Comparison of ENCODE assay signal across 8 cellular contexts in the genomic region with DNA sequence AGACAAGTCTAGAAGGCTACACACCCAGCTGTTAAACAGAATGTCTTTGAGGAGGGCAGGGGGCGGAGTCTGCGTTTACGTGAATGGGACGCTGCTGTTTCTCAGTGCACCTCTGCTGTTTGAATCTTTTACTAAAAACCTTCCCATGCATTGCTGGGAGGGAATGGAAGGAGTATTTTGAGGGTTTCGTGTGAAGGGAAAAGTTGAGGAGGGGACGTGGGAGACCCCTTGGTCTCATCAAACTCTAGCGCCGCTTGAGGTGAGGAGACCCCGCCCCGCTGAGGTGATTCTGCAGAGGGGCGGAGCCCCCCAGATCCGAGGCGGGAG. TPM values are rescaled to one million over a fixed set of nuclear protein-coding genes. Genes with fewer than 3 reads are reported as not detected.
DNase-seq lines count a peak whose midpoint lies in the region; ATAC-seq and TF ChIP-seq lines count a peak whose summit lies in the region.

No MANE protein-coding gene starts in this region.

- no peaks in the 10 kb centered on the region for H3K9me3 ChIP-seq in mesenchymal stem cell (ENCODE audit: control insufficient read depth, low read length)
- H3K9me3 ChIP-seq in vagina, result no peaks in the 10 kb centered on the region

- H4K91ac ChIP-seq in mesenchymal stem cell (ENCODE audit: low read length), result peak overlapping the region; percentile 47

- peak overlapping the region in 1 of 2 experiments; percentile 48 for H2BK12ac ChIP-seq in mesenchymal stem cell (ENCODE audit: low read length in 2 of 2)

- peak; percentile 74 for ATAC-seq in GM18907 (IDR thresholded peaks at IDR 0.05; ENCODE audit: unreplicated experiment)
- ATAC-seq in HG03095 (IDR thresholded peaks at IDR 0.05; ENCODE audit: unreplicated experiment), result peak; percentile 54
- ATAC-seq in central memory CD8-positive, alpha-beta T cell (replicated peaks; ENCODE audit: extremely low read depth, poor library complexity, severe bottlenecking), result peak; percentile 66

- peak overlapping the region; percentile 74 for H2AFZ ChIP-seq in mesenchymal stem cell (ENCODE audit: low read depth, low read length)

- H3K27me3 Mint-ChIP-seq in central memory CD8-positive, alpha-beta T cell, result no peaks in the 10 kb centered on the region

- no peak overlapping the region for H2BK5ac ChIP-seq in mesenchymal stem cell (ENCODE audit: low read depth, low read length, poor library complexity, severe bottlenecking)

- peak overlapping the region; percentile 75 for H3K4me3 ChIP-seq in AG10803 (ENCODE audit: low read length)
- H3K4me3 ChIP-seq in mesenchymal stem cell (ENCODE audit: insufficient read depth in 1 of 2, low read depth in 1 of 2, low read length in 2 of 2), result peak overlapping the region in 1 of 2 experiments; percentile 86
- peak overlapping the region; percentile 61 to 88 for H3K4me3 ChIP-seq in vagina

- intact Hi-C loops in vagina (cut with DNase I), result no loop called here

- H3K36me3 ChIP-seq in mesenchymal stem cell (ENCODE audit: control insufficient read depth in 1 of 2, insufficient read depth in 2 of 2, low read depth in 1 of 2, low read length in 2 of 2), result peaks cover 0 to 17% of the 10 kb centered on the region in 2 experiments
- H3K36me3 ChIP-seq in vagina, result no peaks in the 10 kb centered on the region

- H2BK120ac ChIP-seq in mesenchymal stem cell (ENCODE audit: low read depth, low read length), result no peak overlapping the region

- DNase-seq in AG10803 (ENCODE audit: low read depth), result no peak
- peak; percentile 92 for DNase-seq in OCI-M1 (lab: John Stamatoyannopoulos, UW)
- no peak for DNase-seq in central memory CD8-positive, alpha-beta T cell (ENCODE audit: low spot score in 2 of 2)
- DNase-seq in mesenchymal stem cell, result no peak
- DNase-seq in vagina (ENCODE audit: extremely low spot score in 2 of 2), result no peak
- no peak for DNase-seq in glomerular visceral epithelial cell (ENCODE audit: extremely low spot score)

- H3K79me1 ChIP-seq in mesenchymal stem cell (replicated peaks; ENCODE audit: low read length, poor library complexity, severe bottlenecking), result no peaks in the 10 kb centered on the region

- peak overlapping the region; percentile 75 for H3K18ac ChIP-seq in mesenchymal stem cell (ENCODE audit: low read depth in 1 of 2, low read length in 2 of 2)

- H3K36me3 Mint-ChIP-seq in central memory CD8-positive, alpha-beta T cell (ENCODE audit: insufficient read depth), result peaks cover 10% of the 10 kb centered on the region

- H3K4me1 ChIP-seq in mesenchymal stem cell (ENCODE audit: control insufficient read depth, insufficient read depth, low read depth, low read length) (peaks cover 6% of the 10 kb centered on the region), vagina (peaks cover 39% of the 10 kb centered on the region)

- no peak overlapping the region for H3K14ac ChIP-seq in mesenchymal stem cell (ENCODE audit: low read length in 2 of 2)

- H3K4me2 ChIP-seq in mesenchymal stem cell (ENCODE audit: low read length, poor library complexity, severe bottlenecking), result peak overlapping the region; percentile 49

- H3K9me3 Mint-ChIP-seq in central memory CD8-positive, alpha-beta T cell, result no peaks in the 10 kb centered on the region

- H2AK5ac ChIP-seq in mesenchymal stem cell (ENCODE audit: low read length, severe bottlenecking), result no peak overlapping the region

- under 1% methylated on average over 13 of the region's 13 CpGs for WGBS in mesenchymal stem cell

- H3K23ac ChIP-seq in mesenchymal stem cell (ENCODE audit: low read length in 2 of 2), result no peak overlapping the region

- H3K27ac Mint-ChIP-seq in central memory CD8-positive, alpha-beta T cell (ENCODE audit: low read depth), result peak overlapping the region; percentile 48

- peaks cover 49% of the 10 kb centered on the region for H3K4me1 Mint-ChIP-seq in central memory CD8-positive, alpha-beta T cell

- TF ChIP-seq CTCF in AG10803 (conservative IDR thresholded peaks at IDR 0.05; ENCODE audit: low read length) (no peak), vagina (IDR thresholded peaks at IDR 0.05) (no peak)

- H3K4ac ChIP-seq in mesenchymal stem cell (ENCODE audit: low read depth in 1 of 2, low read length in 2 of 2), result peak overlapping the region in 1 of 2 experiments; percentile 76

- H3K4me3 Mint-ChIP-seq in central memory CD8-positive, alpha-beta T cell, result peak overlapping the region; percentile 83

- H3K9ac ChIP-seq in mesenchymal stem cell (ENCODE audit: low read length), result peak overlapping the region; percentile 81

- no peak for TF ChIP-seq POLR2A in vagina (IDR thresholded peaks at IDR 0.05)

- peak overlapping the region; percentile 45 for H4K8ac ChIP-seq in mesenchymal stem cell (ENCODE audit: low read length)

- H3K27ac ChIP-seq in mesenchymal stem cell (ENCODE audit: low read length, poor library complexity, severe bottlenecking), result peak overlapping the region; percentile 88
- peak overlapping the region; percentile 90 for H3K27ac ChIP-seq in vagina

- H3K27me3 ChIP-seq in mesenchymal stem cell (ENCODE audit: control insufficient read depth in 1 of 2, insufficient read depth in 1 of 2, low read length in 2 of 2) (no peaks in the 10 kb centered on the region), vagina (no peaks in the 10 kb centered on the region)

- no peak overlapping the region for H2BK15ac ChIP-seq in mesenchymal stem cell (ENCODE audit: low read depth, poor library complexity, severe bottlenecking)

RNA-seq across cellular contexts. Expression of a gene that starts 0.5 kb away (rescaled TPM):
- polyA plus RNA-seq in mesenchymal stem cell (2013, experiment 1 of 2), result 216 TPM
- polyA plus RNA-seq in mesenchymal stem cell (2013, experiment 2 of 2), result 211 TPM
- total RNA-seq in vagina, result 74.6 TPM
